In genomic region chr11:21612326-21612725, GRCh38 we compare ENCODE assay signal across 18 cellular contexts.
"Had no signal": no experiment of that assay in that cellular context is flagged by ENCODE, and none has a peak within 500 bp of the region (broad histone marks: within the 10 kb centered on the region; RNA-seq: fewer than 3 reads in every experiment).

No MANE protein-coding gene starts in this region.

- H3K36me3 Mint-ChIP-seq: naive thymus-derived CD4-positive, alpha-beta T cell; stimulated activated effector memory CD8-positive, alpha-beta T cell treated with anti-CD3 and anti-CD28 coated beads, Interleukin-12 subunit alpha, Interleukin-12 subunit beta, amount 100 ng/mL, for 72 hours had no signal

- H3K27ac ChIP-seq: epithelial cell of prostate, esophagus muscularis mucosa, gastrocnemius medialis, heart right ventricle, neutrophil, psoas muscle, right lobe of liver, testis, tibial nerve had no signal

- H3K4me3 Mint-ChIP-seq: naive thymus-derived CD4-positive, alpha-beta T cell; nephron progenitor cell; stimulated activated effector memory CD8-positive, alpha-beta T cell treated with anti-CD3 and anti-CD28 coated beads, Interleukin-12 subunit alpha, Interleukin-12 subunit beta, amount 100 ng/mL, for 72 hours; stimulated activated naive CD8-positive, alpha-beta T cell treated with anti-CD3 and anti-CD28 coated beads, Interleukin-15, Interleukin-2, amounts not matched to agents 100 ng/mL and 50 ng/mL, for 24 hours had no signal

- H3K9me3 Mint-ChIP-seq: stimulated activated naive CD8-positive, alpha-beta T cell treated with anti-CD3 and anti-CD28 coated beads, Interleukin-15, Interleukin-2, amounts not matched to agents 100 ng/mL and 50 ng/mL, for 24 hours had no signal

- H3K4me1 Mint-ChIP-seq: naive thymus-derived CD4-positive, alpha-beta T cell; nephron progenitor cell; stimulated activated effector memory CD8-positive, alpha-beta T cell treated with anti-CD3 and anti-CD28 coated beads, Interleukin-12 subunit alpha, Interleukin-12 subunit beta, amount 100 ng/mL, for 72 hours had no signal

- H3K9me3 ChIP-seq: esophagus muscularis mucosa, gastrocnemius medialis, heart right ventricle, neutrophil, psoas muscle, right lobe of liver, testis, tibial nerve had no signal

- DNase-seq: effector memory CD4-positive, alpha-beta T cell; gastrocnemius medialis; heart right ventricle; kidney glomerular epithelial cell; naive thymus-derived CD4-positive, alpha-beta T cell; nephron progenitor cell; psoas muscle; retina; right lobe of liver; stimulated activated CD4-positive, alpha-beta T cell treated with anti-CD3 and anti-CD28 coated beads, Interleukin-4, amount 100 ng/mL, for 1 hour; stimulated activated CD8-positive, alpha-beta memory T cell treated with anti-CD3 and anti-CD28 coated beads, Interleukin-4, amount 100 ng/mL, for 48 hours; testis had no signal

- H3K36me3 ChIP-seq: esophagus muscularis mucosa, gastrocnemius medialis, heart right ventricle, neutrophil, right lobe of liver, tibial nerve had no signal

- H3K4me1 ChIP-seq: esophagus muscularis mucosa, gastrocnemius medialis, heart right ventricle, psoas muscle, right lobe of liver, testis, tibial nerve had no signal

- H3K27ac Mint-ChIP-seq: naive thymus-derived CD4-positive, alpha-beta T cell; nephron progenitor cell; stimulated activated effector memory CD8-positive, alpha-beta T cell treated with anti-CD3 and anti-CD28 coated beads, Interleukin-12 subunit alpha, Interleukin-12 subunit beta, amount 100 ng/mL, for 72 hours; stimulated activated naive CD8-positive, alpha-beta T cell treated with anti-CD3 and anti-CD28 coated beads, Interleukin-15, Interleukin-2, amounts not matched to agents 100 ng/mL and 50 ng/mL, for 24 hours had no signal

- H3K27me3 Mint-ChIP-seq: naive thymus-derived CD4-positive, alpha-beta T cell; stimulated activated naive CD8-positive, alpha-beta T cell treated with anti-CD3 and anti-CD28 coated beads, Interleukin-15, Interleukin-2, amounts not matched to agents 100 ng/mL and 50 ng/mL, for 24 hours had no signal

- H3K4me3 ChIP-seq: esophagus muscularis mucosa, gastrocnemius medialis, heart right ventricle, psoas muscle, right lobe of liver, testis, tibial nerve had no signal

- H3K27me3 ChIP-seq: esophagus muscularis mucosa, gastrocnemius medialis, heart right ventricle, right lobe of liver, testis, tibial nerve had no signal
